18 cellular contexts compared by ENCODE assay signal in the genomic region with DNA sequence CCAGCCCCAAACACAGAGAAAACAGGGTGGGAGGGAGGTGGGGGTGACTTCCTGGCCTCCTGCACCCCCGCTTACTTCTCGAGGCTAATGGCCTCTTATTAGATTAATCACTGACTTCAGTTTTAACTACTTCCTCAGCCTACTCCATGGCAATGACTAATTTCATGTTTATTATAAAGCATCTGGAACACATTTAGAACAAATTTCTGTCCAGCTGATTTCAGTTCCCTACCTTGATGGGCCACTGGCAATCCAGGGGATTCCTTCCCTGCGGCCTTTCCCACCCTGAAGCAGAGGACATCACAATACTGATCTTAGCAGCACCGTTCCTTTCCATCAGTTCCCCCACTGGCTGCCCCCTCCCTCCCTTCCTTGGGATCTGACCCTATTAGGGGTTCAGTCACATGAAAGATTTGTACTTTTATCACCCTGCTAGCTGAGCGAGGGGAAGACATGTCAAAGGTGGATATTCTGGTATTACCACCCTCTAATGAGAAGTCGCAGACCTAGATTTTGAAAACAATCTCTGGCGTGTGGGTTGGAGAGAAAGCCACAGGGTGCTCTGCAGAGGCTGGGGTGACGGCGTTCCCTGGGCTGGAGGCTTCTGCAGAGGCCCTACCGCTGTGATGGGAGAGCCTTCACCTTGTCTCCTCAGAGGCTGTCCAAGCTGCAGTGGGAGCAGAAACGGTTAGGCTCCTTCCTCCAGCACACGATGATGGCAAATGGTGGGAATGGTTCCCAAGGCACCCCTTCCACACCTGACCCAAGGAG.
DNase-seq lines count a peak whose midpoint lies in the region; FAIRE-seq and TF ChIP-seq lines count a peak whose summit lies in the region.
"Had no signal": no experiment of that assay in that cellular context is flagged by ENCODE, and none has a peak within 500 bp of the region (broad histone marks: within the 10 kb centered on the region; RNA-seq: fewer than 3 reads in every experiment).

No MANE protein-coding gene starts in this region.

- WGBS in GM23248 (ENCODE audit: low coverage in 1 of 2, low lambda C conversion rate in 2 of 2, missing lambda C conversion rate in 2 of 2), 2 experiments, result 55 to 59% methylated on average over 11 to 12 of the region's 12 CpGs

- H3K4me1 Mint-ChIP-seq in type B pancreatic cell (ENCODE audit: unreplicated experiment), result peaks cover 47% of the 10 kb centered on the region

- H3K27me3 Mint-ChIP-seq in type B pancreatic cell, result no peaks in the 10 kb centered on the region
- H3K27me3 Mint-ChIP-seq: naive B cell had no signal

- 0 out of 2 replicates have a peak, but pooled peaks cover 4% of the 10 kb centered on the region for H3F3A ChIP-seq in GM23248 (ENCODE audit: insufficient read depth)

- H3K27ac ChIP-seq in GM23248, result no peak overlapping the region
- H3K27ac ChIP-seq: coronary artery had no signal

- FAIRE-seq in D721Med (lab: Jason Lieb, UNC), result no peak
- FAIRE-seq: endothelial cell of umbilical vein had no signal

- H3K27me3 ChIP-seq in GM23248 (replicated peaks; ENCODE audit: insufficient read depth) (no peaks in the 10 kb centered on the region), adipocyte (replicated peaks; ENCODE audit: control insufficient read depth, insufficient read depth, low read length) (no peaks in the 10 kb centered on the region)

- H3K9ac ChIP-seq in GM23248, result no peak overlapping the region
- no peak overlapping the region for H3K9ac ChIP-seq in adipocyte (ENCODE audit: low read length)

- H2AFZ ChIP-seq in GM23248, result no peak overlapping the region

- TF ChIP-seq CTCF in type B pancreatic cell (conservative IDR thresholded peaks at IDR 0.05) (no peak), D721Med (IDR thresholded peaks at IDR 0.05; ENCODE audit: insufficient read depth, missing control alignments) (no peak)

- H3K4me1 ChIP-seq in GM23248 (ENCODE audit: insufficient read depth) (peaks cover 22% of the 10 kb centered on the region), adipocyte (ENCODE audit: control insufficient read depth, insufficient read depth, low read length) (peaks cover 10% of the 10 kb centered on the region)

- H3K9me3 Mint-ChIP-seq in type B pancreatic cell, result no peaks in the 10 kb centered on the region
- H3K9me3 Mint-ChIP-seq: CD4-positive, CD25-positive, alpha-beta regulatory T cell; naive B cell had no signal

- peak overlapping the region; percentile 54 for H3K4me3 Mint-ChIP-seq in type B pancreatic cell
- H3K4me3 Mint-ChIP-seq: CD4-positive, CD25-positive, alpha-beta regulatory T cell; naive B cell had no signal

- H3K79me2 ChIP-seq in GM23248 (ENCODE audit: insufficient read depth), result no peaks in the 10 kb centered on the region

- no peaks in the 10 kb centered on the region for H3K9me2 ChIP-seq in GM23248 (ENCODE audit: insufficient read depth)

- no peaks in the 10 kb centered on the region for H3K36me3 Mint-ChIP-seq in type B pancreatic cell
- H3K36me3 Mint-ChIP-seq: CD4-positive, CD25-positive, alpha-beta regulatory T cell; naive B cell had no signal

- DNase-seq in GM23248 (peak; percentile 80), adipocyte (ENCODE audit: low read depth) (peak; percentile 64), iris pigment epithelial cell (ENCODE audit: low read depth) (peak; percentile 38), type B pancreatic cell (ENCODE audit: extremely low spot score, unreplicated experiment) (no peak), D721Med (ENCODE audit: insufficient read length, low spot score) (no peak), NCI-H446 treated with DMSO at 0.1 percent for 48 hours (lab: John Stamatoyannopoulos, UW) (no peak), C1 segment of cervical spinal cord (lab: John Stamatoyannopoulos, UW) (no peak)
- DNase-seq: activated CD4-positive, alpha-beta T cell treated with anti-CD3 and anti-CD28 coated beads for 4 hours; activated CD8-positive, alpha-beta memory T cell treated with anti-CD3 and anti-CD28 coated beads, Interleukin-2, amount 50 U/mL, for 4 hours; CD4-positive, CD25-positive, alpha-beta regulatory T cell; naive B cell; NCI-H1694; NCI-H510A; stimulated activated CD4-positive, alpha-beta T cell treated with anti-CD3 and anti-CD28 coated beads, Interleukin-12 subunit alpha, Interleukin-12 subunit beta, amount 100 ng/mL, for 4 hours; T1000 had no signal

- H3K27ac Mint-ChIP-seq in type B pancreatic cell, result peak overlapping the region; percentile 63
- H3K27ac Mint-ChIP-seq: CD4-positive, CD25-positive, alpha-beta regulatory T cell had no signal

- H3K36me3 ChIP-seq in GM23248 (ENCODE audit: low read depth), result no peaks in the 10 kb centered on the region
- no peaks in the 10 kb centered on the region for H3K36me3 ChIP-seq in adipocyte (ENCODE audit: control insufficient read depth, insufficient read depth, low read length, severe bottlenecking)
- H3K36me3 ChIP-seq: HAP-1 had no signal

- H3K9me3 ChIP-seq in GM23248 (ENCODE audit: low read depth) (no peaks in the 10 kb centered on the region), adipocyte (ENCODE audit: control insufficient read depth, low read length) (no peaks in the 10 kb centered on the region)
- H3K9me3 ChIP-seq: HAP-1 had no signal

- in situ Hi-C loops in GM23248 (cut with MboI), result no loop called here

- H3K4me3 ChIP-seq in GM23248 (no peak overlapping the region), adipocyte (ENCODE audit: low read length) (no peak overlapping the region)
- H3K4me3 ChIP-seq: coronary artery, HAP-1 had no signal

- H3K4me2 ChIP-seq in GM23248 (ENCODE audit: unreplicated experiment), result no peak overlapping the region

- no peaks in the 10 kb centered on the region for H4K20me1 ChIP-seq in GM23248 (ENCODE audit: insufficient read depth)

Comparison
In these comparisons a context has a peak if more than half of its experiments do, and no peak if none do; other contexts are left out.
1. DNase-seq: peak in GM23248 (single experiment), adipocyte (single experiment) and iris pigment epithelial cell (single experiment); none in type B pancreatic cell (single experiment), D721Med (single experiment), NCI-H446 treated with DMSO at 0.1 percent for 48 hours (single experiment) and C1 segment of cervical spinal cord (0 of 14).